Comparison of ENCODE assay signal across 9 cellular contexts in the genomic region with DNA sequence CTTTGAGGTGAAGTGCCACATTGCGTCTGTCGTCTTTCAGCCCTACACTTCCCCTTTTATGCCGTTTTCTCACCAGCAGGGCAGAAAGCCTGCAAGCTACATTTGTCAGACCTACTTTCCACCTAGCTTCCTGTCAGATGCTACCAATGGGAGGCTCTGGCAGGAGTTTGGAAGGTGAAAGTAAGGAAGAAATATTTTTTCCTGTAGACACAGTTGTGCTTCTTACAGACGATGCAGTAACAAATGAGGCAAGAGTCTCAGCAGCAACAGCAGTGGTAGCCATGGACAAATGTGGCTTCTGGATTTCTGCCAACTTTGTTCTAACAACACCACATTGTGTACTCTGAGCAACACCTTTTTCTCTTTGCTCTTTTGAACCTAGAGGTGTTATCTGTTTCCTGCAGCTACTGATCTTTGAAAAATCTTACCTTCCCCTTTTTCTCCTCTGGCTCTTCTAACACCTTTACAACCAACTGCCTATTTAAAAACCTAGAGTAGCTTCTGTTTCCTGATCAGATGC.
DNase-seq lines count a peak whose midpoint lies in the region; ATAC-seq, FAIRE-seq and TF ChIP-seq lines count a peak whose summit lies in the region.
"Had no signal": no experiment of that assay in that cellular context is flagged by ENCODE, and none has a peak within 500 bp of the region (broad histone marks: within the 10 kb centered on the region; RNA-seq: fewer than 3 reads in every experiment).

No MANE protein-coding gene starts in this region.

- FAIRE-seq in frontal cortex (lab: Jason Lieb, UNC), result no peak

- H3K4me3 Mint-ChIP-seq in activated CD4-positive, alpha-beta memory T cell treated with anti-CD3 and anti-CD28 coated beads, Interleukin-2, amount 10 ng/mL, durations not matched to agents 7 days and 5 days, result no peak overlapping the region
- no peak overlapping the region for H3K4me3 Mint-ChIP-seq in activated T-helper 2 cell treated with anti-CD3 and anti-CD28 coated beads, Interferon-gamma antibody, Interleukin-2, Interleukin-4, amounts not matched to agents 10 μg/mL and 5 μg/mL and 100 μg/mL, durations not matched to agents 14 hours and 24 hours and 36 hours (ENCODE audit: low read depth)

- H3K36me3 Mint-ChIP-seq in activated CD4-positive, alpha-beta memory T cell treated with anti-CD3 and anti-CD28 coated beads, Interleukin-2, amount 10 ng/mL, durations not matched to agents 7 days and 5 days (ENCODE audit: low read depth), result no peaks in the 10 kb centered on the region
- H3K36me3 Mint-ChIP-seq in activated T-helper 2 cell treated with anti-CD3 and anti-CD28 coated beads, Interferon-gamma antibody, Interleukin-2, Interleukin-4, amounts not matched to agents 10 μg/mL and 5 μg/mL and 100 μg/mL, durations not matched to agents 14 hours and 24 hours and 36 hours (ENCODE audit: low read depth), result no peaks in the 10 kb centered on the region

- no peak for TF ChIP-seq CTCF in GM10248 (IDR thresholded peaks at IDR 0.05; ENCODE audit: control extremely low read depth, extremely low read depth, low read depth, missing control alignments)

- DNase-seq in GM10248 (ENCODE audit: extremely low spot score), result peak; percentile 32
- DNase-seq in HT-29 (ENCODE audit: low spot score), result peak; percentile 43
- peak; percentile 32 for DNase-seq in activated CD4-positive, alpha-beta memory T cell treated with anti-CD3 and anti-CD28 coated beads, Interleukin-2, amount 10 ng/mL, durations not matched to agents 7 days and 5 days
- peak; percentile 4 for DNase-seq in medulla oblongata (ENCODE audit: extremely low spot score)
- DNase-seq in activated T-helper 2 cell treated with anti-CD3 and anti-CD28 coated beads, Interferon-gamma antibody, Interleukin-2, Interleukin-4, amounts not matched to agents 10 μg/mL and 5 μg/mL and 100 μg/mL, durations not matched to agents 14 hours and 24 hours and 36 hours (ENCODE audit: low spot score), result no peak
- DNase-seq in frontal cortex (ENCODE audit: low spot score in 2 of 2), result no peak
- no peak for DNase-seq in HAP-1 (ENCODE audit: low spot score in 2 of 2)

- CTCF ChIA-PET in GM10248 (lab: Yijun Ruan, JAX), result interaction anchor here (0.9 to 2.4 kb wide), 6 partner anchors 14 to 333 kb away, joined by 3 to 6 read pairs (median 4); no protein-coding TSS in a partner anchor
- CTCF ChIA-PET in activated CD4-positive, alpha-beta memory T cell treated with anti-CD3 and anti-CD28 coated beads, Interleukin-2, amount 10 ng/mL, durations not matched to agents 7 days and 5 days (lab: Charles Lee), result interaction anchor here (0.6 to 1.5 kb wide), 2 partner anchors 12 to 966 kb away, joined by 3 to 4 read pairs; no protein-coding TSS in a partner anchor

- peak overlapping the region; percentile 62 for H3K27ac Mint-ChIP-seq in activated CD4-positive, alpha-beta memory T cell treated with anti-CD3 and anti-CD28 coated beads, Interleukin-2, amount 10 ng/mL, durations not matched to agents 7 days and 5 days
- no peak overlapping the region for H3K27ac Mint-ChIP-seq in activated T-helper 2 cell treated with anti-CD3 and anti-CD28 coated beads, Interferon-gamma antibody, Interleukin-2, Interleukin-4, amounts not matched to agents 10 μg/mL and 5 μg/mL and 100 μg/mL, durations not matched to agents 14 hours and 24 hours and 36 hours

- in situ Hi-C loops in HAP-1 (cut with MboI; ENCODE audit: low sequenced_read_pairs), result no loop called here

- H3K4me1 ChIP-seq in HAP-1, result peaks cover 17% of the 10 kb centered on the region

- intact Hi-C loops in activated T-helper 2 cell treated with anti-CD3 and anti-CD28 coated beads, Interferon-gamma antibody, Interleukin-2, Interleukin-4, amounts not matched to agents 10 μg/mL and 5 μg/mL and 100 μg/mL, durations not matched to agents 14 hours and 24 hours and 36 hours (cut with micrococcal nuclease), result no loop called here

- ATAC-seq in GM21390 (IDR thresholded peaks at IDR 0.05; ENCODE audit: unreplicated experiment), result peak; percentile 91
- ATAC-seq: HCT116 had no signal

- H3K36me3 ChIP-seq in HAP-1 (replicated peaks), result no peaks in the 10 kb centered on the region

- H3K9me3 ChIP-seq in HAP-1, result no peaks in the 10 kb centered on the region

- no peaks in the 10 kb centered on the region for H3K9me3 Mint-ChIP-seq in activated CD4-positive, alpha-beta memory T cell treated with anti-CD3 and anti-CD28 coated beads, Interleukin-2, amount 10 ng/mL, durations not matched to agents 7 days and 5 days
- no peaks in the 10 kb centered on the region for H3K9me3 Mint-ChIP-seq in activated T-helper 2 cell treated with anti-CD3 and anti-CD28 coated beads, Interferon-gamma antibody, Interleukin-2, Interleukin-4, amounts not matched to agents 10 μg/mL and 5 μg/mL and 100 μg/mL, durations not matched to agents 14 hours and 24 hours and 36 hours

- POLR2A ChIA-PET in GM10248 (lab: Yijun Ruan, JAX), result no interaction called here
- POLR2A ChIA-PET in activated CD4-positive, alpha-beta memory T cell treated with anti-CD3 and anti-CD28 coated beads, Interleukin-2, amount 10 ng/mL, durations not matched to agents 7 days and 5 days (lab: Charles Lee), result interaction anchor here (0.9 to 4.1 kb wide), 4 partner anchors 20 to 236 kb away, joined by 3 to 35 read pairs (median 4); partner anchors contain the start of gene STT3B

- no peaks in the 10 kb centered on the region for H3K27me3 ChIP-seq in HAP-1 (ENCODE audit: low read depth)

- no peak overlapping the region for H3K4me3 ChIP-seq in HAP-1

- peaks cover 14% of the 10 kb centered on the region for H3K4me1 Mint-ChIP-seq in activated CD4-positive, alpha-beta memory T cell treated with anti-CD3 and anti-CD28 coated beads, Interleukin-2, amount 10 ng/mL, durations not matched to agents 7 days and 5 days
- H3K4me1 Mint-ChIP-seq in activated T-helper 2 cell treated with anti-CD3 and anti-CD28 coated beads, Interferon-gamma antibody, Interleukin-2, Interleukin-4, amounts not matched to agents 10 μg/mL and 5 μg/mL and 100 μg/mL, durations not matched to agents 14 hours and 24 hours and 36 hours (ENCODE audit: low read depth), result peaks cover 8% of the 10 kb centered on the region

- H3K27me3 Mint-ChIP-seq in activated CD4-positive, alpha-beta memory T cell treated with anti-CD3 and anti-CD28 coated beads, Interleukin-2, amount 10 ng/mL, durations not matched to agents 7 days and 5 days, result no peaks in the 10 kb centered on the region
- H3K27me3 Mint-ChIP-seq in activated T-helper 2 cell treated with anti-CD3 and anti-CD28 coated beads, Interferon-gamma antibody, Interleukin-2, Interleukin-4, amounts not matched to agents 10 μg/mL and 5 μg/mL and 100 μg/mL, durations not matched to agents 14 hours and 24 hours and 36 hours (ENCODE audit: low read depth), result peaks cover 19% of the 10 kb centered on the region

Comparison
In these comparisons a context has a peak if more than half of its experiments do, and no peak if none do; other contexts are left out.
1. DNase-seq: peak in GM10248 (single experiment), HT-29 (single experiment), activated CD4-positive, alpha-beta memory T cell treated with anti-CD3 and anti-CD28 coated beads, Interleukin-2, amount 10 ng/mL, durations not matched to agents 7 days and 5 days (single experiment) and medulla oblongata (single experiment); none in activated T-helper 2 cell treated with anti-CD3 and anti-CD28 coated beads, Interferon-gamma antibody, Interleukin-2, Interleukin-4, amounts not matched to agents 10 μg/mL and 5 μg/mL and 100 μg/mL, durations not matched to agents 14 hours and 24 hours and 36 hours (single experiment), frontal cortex (0 of 2) and HAP-1 (0 of 2).